In genomic region chr4:182960228-182960627, GRCh38 we compare ENCODE assay signal across 25 cellular contexts. TPM values are rescaled to one million over a fixed set of nuclear protein-coding genes. Genes with fewer than 3 reads are reported as not detected.
DNase-seq lines count a peak whose midpoint lies in the region; ATAC-seq, FAIRE-seq and TF ChIP-seq lines count a peak whose summit lies in the region.
"Had no signal": no experiment of that assay in that cellular context is flagged by ENCODE, and none has a peak within 500 bp of the region (broad histone marks: within the 10 kb centered on the region; RNA-seq: fewer than 3 reads in every experiment).

No MANE protein-coding gene starts in this region.

- peak; percentile 99 for FAIRE-seq in bronchial epithelial cell (lab: Jason Lieb, UNC)
- FAIRE-seq: A549, G401.6, GM19239 had no signal

- H4K91ac ChIP-seq in trophoblast cell (ENCODE audit: low read depth, low read length) = no peak overlapping the region

- no peak overlapping the region for H4K8ac ChIP-seq in trophoblast cell (ENCODE audit: low read depth, low read length)

- DNase-seq in WTC11 (ENCODE audit: low spot score) = no peak
- no peak for DNase-seq in bronchial epithelial cell (ENCODE audit: low read depth)
- DNase-seq in trophoblast cell = no peak
- no peak for DNase-seq in iPS-NIHi7 (ENCODE audit: extremely low spot score)
- no peak for DNase-seq in thyroid gland
- DNase-seq: 8988T; ACHN; AML-193; BE2C; Calu3; CD4-positive, alpha-beta T cell; CD8-positive, alpha-beta memory T cell; DMS53; DND-41; GOT3; H7; HFFc6 had no signal

- no peak for TF ChIP-seq POLR2A in thyroid gland (IDR thresholded peaks at IDR 0.05)

- H3K27me3 Mint-ChIP-seq in WTC11 (ENCODE audit: low read depth) = no peaks in the 10 kb centered on the region; the same call in 1 of the 2 replicates

- H4K12ac ChIP-seq in trophoblast cell (ENCODE audit: low read depth, low read length) = no peak overlapping the region

- POLR2A ChIA-PET in HEK293 (lab: Yijun Ruan, JAX) = no interaction called here
- POLR2A ChIA-PET in WTC11 (lab: Charles Lee) = no interaction called here

- intact Hi-C loops in thyroid gland (cut with DNase I) = no loop called here

- no peaks in the 10 kb centered on the region for H3K4me1 Mint-ChIP-seq in WTC11
- H3K4me1 Mint-ChIP-seq: CD14-positive monocyte; CD8-positive, alpha-beta memory T cell had no signal

- H3K4ac ChIP-seq in trophoblast cell (ENCODE audit: low read depth, low read length) = no peak overlapping the region

- H2AK5ac ChIP-seq in trophoblast cell (ENCODE audit: low read length) = no peak overlapping the region

- H3K4me1 ChIP-seq in HEK293 (ENCODE audit: control insufficient read depth, insufficient read depth, low read length) (no peaks in the 10 kb centered on the region), trophoblast cell (ENCODE audit: control insufficient read depth in 1 of 2, insufficient read depth in 2 of 2, low read length in 2 of 2) (no peaks in the 10 kb centered on the region), thyroid gland (no peaks in the 10 kb centered on the region)
- H3K4me1 ChIP-seq: A549, BE2C had no signal

- no peak overlapping the region for H2BK120ac ChIP-seq in trophoblast cell (ENCODE audit: insufficient read depth, low read length, poor library complexity)

- no peak overlapping the region for H2BK12ac ChIP-seq in trophoblast cell (ENCODE audit: low read length)

- no peak overlapping the region for H3K14ac ChIP-seq in trophoblast cell (ENCODE audit: low read length)

- H3K27me3 ChIP-seq in bronchial epithelial cell (ENCODE audit: control insufficient read depth, insufficient read depth, low read length) (no peaks in the 10 kb centered on the region), trophoblast cell (ENCODE audit: insufficient read depth, low read length) (no peaks in the 10 kb centered on the region), thyroid gland (no peaks in the 10 kb centered on the region)
- H3K27me3 ChIP-seq: BE2C; BLaER1 treated with 17β-estradiol and CSF1 and Interleukin-3, amounts not matched to agents 10 nM and 100 nM had no signal

- H3K36me3 ChIP-seq in HEK293 (ENCODE audit: control insufficient read depth in 2 of 2, insufficient read depth in 1 of 2, low read length in 2 of 2) (no peaks in the 10 kb centered on the region), bronchial epithelial cell (ENCODE audit: control insufficient read depth, insufficient read depth, low read length) (no peaks in the 10 kb centered on the region), trophoblast cell (ENCODE audit: control insufficient read depth in 1 of 2, insufficient read depth in 2 of 2, low read length in 2 of 2) (no peaks in the 10 kb centered on the region), thyroid gland (no peaks in the 10 kb centered on the region)
- H3K36me3 ChIP-seq: BE2C; BLaER1 treated with 17β-estradiol and CSF1 and Interleukin-3, amounts not matched to agents 10 nM and 100 nM had no signal

- no peak overlapping the region for H3K4me3 ChIP-seq in HEK293 (ENCODE audit: low read depth, low read length)
- no peak overlapping the region for H3K4me3 ChIP-seq in bronchial epithelial cell (ENCODE audit: low read depth, low read length)
- H3K4me3 ChIP-seq in trophoblast cell (ENCODE audit: low read depth, low read length) = peak overlapping the region; percentile 11
- no peak overlapping the region for H3K4me3 ChIP-seq in thyroid gland (replicated peaks in 1 of 3)
- H3K4me3 ChIP-seq: A549; BLaER1 treated with 17β-estradiol and CSF1 and Interleukin-3, amounts not matched to agents 10 nM and 100 nM had no signal

- no peaks in the 10 kb centered on the region for H3K79me2 ChIP-seq in trophoblast cell (ENCODE audit: control insufficient read depth, insufficient read depth, low read length, poor library complexity)

- H3K4me3 Mint-ChIP-seq in WTC11 = no peak overlapping the region
- H3K4me3 Mint-ChIP-seq: CD14-positive monocyte; CD4-positive, alpha-beta T cell; CD8-positive, alpha-beta memory T cell; HFFc6 had no signal

- no peak overlapping the region for H2BK5ac ChIP-seq in trophoblast cell (ENCODE audit: low read depth, low read length, poor library complexity)

- H3K23ac ChIP-seq in trophoblast cell (ENCODE audit: low read length) = no peak overlapping the region

- CTCF ChIA-PET in HEK293 (lab: Yijun Ruan, JAX) (no interaction called here), WTC11 (lab: Charles Lee) (no interaction called here)

- no peak overlapping the region for H3K4me2 ChIP-seq in trophoblast cell (ENCODE audit: low read length)
- H3K4me2 ChIP-seq: A549; BLaER1 treated with 17β-estradiol and CSF1 and Interleukin-3, amounts not matched to agents 10 nM and 100 nM had no signal

- no peak overlapping the region for H3K9ac ChIP-seq in trophoblast cell (ENCODE audit: low read length)
- H3K9ac ChIP-seq: BLaER1 treated with 17β-estradiol and CSF1 and Interleukin-3, amounts not matched to agents 10 nM and 100 nM had no signal

- no peak overlapping the region for H2AFZ ChIP-seq in trophoblast cell (ENCODE audit: insufficient read depth, low read length, poor library complexity)

- TF ChIP-seq CTCF in HEK293 (tag by site-specific recombination; IDR thresholded peaks at IDR 0.05) (no peak), WTC11 (IDR thresholded peaks at IDR 0.05) (no peak), bronchial epithelial cell (IDR thresholded peaks at IDR 0.05; ENCODE audit: insufficient read depth, low read length, severe bottlenecking) (no peak), thyroid gland (IDR thresholded peaks at IDR 0.05) (no peak)

- ATAC-seq in WTC11 (no peak), GM21390 (IDR thresholded peaks at IDR 0.05; ENCODE audit: unreplicated experiment) (no peak)
- ATAC-seq: A549, HCT116 had no signal

- no peak overlapping the region for H3K27ac Mint-ChIP-seq in WTC11
- H3K27ac Mint-ChIP-seq: CD14-positive monocyte; CD4-positive, alpha-beta T cell; CD8-positive, alpha-beta memory T cell; HFFc6 had no signal

- 100% methylated on average over 9 of the region's 9 CpGs for WGBS in trophoblast cell (ENCODE audit: extremely low coverage, insufficient coverage, insufficient read length)
- WGBS in thyroid gland, 2 donors = 94 to 95% methylated on average over 9 of the region's 9 CpGs

- H3K27ac ChIP-seq in HEK293 (ENCODE audit: extremely low read depth, low read depth, low read length) = no peak overlapping the region
- H3K27ac ChIP-seq in trophoblast cell (ENCODE audit: low read depth, low read length) = no peak overlapping the region
- no peak overlapping the region for H3K27ac ChIP-seq in thyroid gland
- H3K27ac ChIP-seq: A549; BLaER1 treated with 17β-estradiol and CSF1 and Interleukin-3, amounts not matched to agents 10 nM and 100 nM had no signal

- no peak overlapping the region for H3K18ac ChIP-seq in trophoblast cell (ENCODE audit: low read length)

- H3K36me3 Mint-ChIP-seq in WTC11 = peaks cover 7% of the 10 kb centered on the region; the same call in 1 of the 2 replicates
- H3K36me3 Mint-ChIP-seq: CD14-positive monocyte; CD8-positive, alpha-beta memory T cell had no signal

- H3K9me3 ChIP-seq in HEK293 (ENCODE audit: control insufficient read depth, insufficient read depth, low read depth, low read length) (no peaks in the 10 kb centered on the region), trophoblast cell (ENCODE audit: insufficient read depth, low read depth, low read length) (peaks cover 5% of the 10 kb centered on the region), thyroid gland (no peaks in the 10 kb centered on the region)
- H3K9me3 ChIP-seq: A549, BE2C had no signal

- peaks cover 32% of the 10 kb centered on the region for H3K9me3 Mint-ChIP-seq in WTC11

- no peaks in the 10 kb centered on the region for H3K79me1 ChIP-seq in trophoblast cell (ENCODE audit: low read length)

TF ChIP-seq in HEK293, 187 proteins besides CTCF, POLR2A, EP300 and RAD21 (continues in another document):
- TF ChIP-seq ZNF112 (tag by site-specific recombination; IDR thresholded peaks at IDR 0.05) (no peak), HOXC10 (CRISPR knock-in tag; IDR thresholded peaks at IDR 0.05) (no peak)

TF ChIP-seq in WTC11, 78 proteins besides CTCF, POLR2A, EP300 and RAD21:
- TF ChIP-seq FOXP1 (CRISPR knock-in tag; IDR thresholded peaks at IDR 0.05; ENCODE audit: borderline replicate concordance) = no peak
- TF ChIP-seq ZBTB43 (CRISPR knock-in tag; IDR thresholded peaks at IDR 0.05) = peak; percentile 96
- TF ChIP-seq STAT6 (CRISPR knock-in tag; conservative IDR thresholded peaks at IDR 0.05; ENCODE audit: low read depth) = no peak
TF ChIP-seq in WTC11: peak in this region for 1.

RNA-seq across cellular contexts. Expression of gene DCTD, which starts 43.0 kb away (rescaled TPM):
- 56.8 to 72.6 TPM (median 68.2 TPM) in 3 replicates for total RNA-seq in WTC11 (2021)
- total RNA-seq in bronchial epithelial cell = 102 and 105 TPM in 2 replicates
- polyA plus RNA-seq in trophoblast cell (2013) = 70.6 and 71.2 TPM in 2 replicates
- 100 to 1,000 TPM in 3 of 4 donors, 10 to 100 TPM in 1; 99.3 to 150 (median 119) TPM for total RNA-seq in thyroid gland
